ENCODE assay signal across 14 cellular contexts in the genomic region with DNA sequence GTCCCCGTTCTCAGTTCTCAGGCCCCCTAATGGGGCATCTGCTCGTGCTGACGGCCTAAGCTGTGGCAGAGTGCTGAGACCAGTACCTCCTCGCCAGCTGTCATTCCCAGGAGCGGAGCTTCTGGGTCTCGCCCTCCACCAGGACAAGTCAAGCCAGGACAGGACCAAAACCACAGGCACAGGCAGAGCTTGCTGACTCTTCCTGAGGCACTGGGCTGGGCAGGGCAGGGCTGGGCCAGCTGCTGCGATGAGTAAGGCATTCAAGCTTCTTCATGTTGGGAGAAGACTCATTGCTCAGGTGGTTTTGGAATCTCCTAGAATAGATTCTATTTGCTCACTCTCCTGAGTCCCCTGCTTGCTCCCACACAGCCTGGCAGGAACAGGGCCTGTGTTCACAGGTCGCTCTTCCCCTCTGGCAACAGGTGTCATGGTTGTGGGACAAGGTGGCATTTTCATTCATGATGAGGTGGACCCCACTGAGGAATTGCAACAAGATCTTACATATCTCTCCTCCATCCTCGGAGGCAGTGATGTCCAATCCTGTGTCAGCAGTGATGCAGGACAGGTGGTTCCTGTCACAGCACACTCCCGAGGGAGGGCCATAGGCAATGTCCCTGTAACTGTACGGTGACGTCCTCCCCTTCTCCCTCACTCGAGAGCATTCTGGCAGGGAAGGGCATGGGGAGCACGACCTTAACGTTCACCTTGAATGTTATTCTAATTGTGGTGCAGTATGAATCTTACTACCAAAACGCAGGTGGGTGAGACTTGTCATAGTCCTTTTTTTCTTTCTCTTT. TPM values are rescaled to one million over a fixed set of nuclear protein-coding genes. Genes with fewer than 3 reads are reported as not detected.
DNase-seq lines count a peak whose midpoint lies in the region; ATAC-seq, FAIRE-seq and TF ChIP-seq lines count a peak whose summit lies in the region.
"Had no signal": no experiment of that assay in that cellular context is flagged by ENCODE, and none has a peak within 500 bp of the region (broad histone marks: within the 10 kb centered on the region; RNA-seq: fewer than 3 reads in every experiment).

No MANE protein-coding gene starts in this region.

- CTCF ChIA-PET in H1 (lab: Charles Lee; ENCODE audit: partially characterized antibody) = interaction anchor here (0.6 to 10.0 kb wide), 5 partner anchors 14 to 650 kb away, joined by 3 to 75 read pairs (median 3); no protein-coding TSS in a partner anchor

- TF ChIP-seq RAD21 in H1 (IDR thresholded peaks at IDR 0.05 in 1 of 2, conservative IDR thresholded peaks at IDR 0.05 in 1 of 2; ENCODE audit: low read depth in 2 of 2, low read length in 2 of 2) = no peak

- no peaks in the 10 kb centered on the region for H3K23me2 ChIP-seq in H1 (ENCODE audit: low read depth, low read length)

- POLR2A ChIA-PET in H1 (lab: Charles Lee; ENCODE audit: partially characterized antibody) = no interaction called here

- no peak overlapping the region for H2BK15ac ChIP-seq in H1 (ENCODE audit: low read length)

- H2BK20ac ChIP-seq in H1 (ENCODE audit: low read length) = no peak overlapping the region; the same call in 1 of the 2 replicates

- TF ChIP-seq EP300 in H1 (IDR thresholded peaks at IDR 0.05; ENCODE audit: borderline replicate concordance in 1 of 2, low read depth in 2 of 2, low read length in 2 of 2) = no peak

- ATAC-seq in effector memory CD8-positive, alpha-beta T cell (replicated peaks) = no peak
- ATAC-seq in omental fat pad (ENCODE audit: low FRiP score) (no peak), HG03457 (IDR thresholded peaks at IDR 0.05; ENCODE audit: unreplicated experiment) (no peak)
- ATAC-seq: body of pancreas had no signal

- H4K8ac ChIP-seq in H1 (ENCODE audit: extremely low read depth, insufficient read depth, low read length) = no peak overlapping the region

- no peaks in the 10 kb centered on the region for H4K20me1 ChIP-seq in H1 (replicated peaks in 1 of 2; ENCODE audit: control insufficient read depth in 1 of 2, insufficient read depth in 2 of 2, low read length in 2 of 2)

- H2BK5ac ChIP-seq in H1 (ENCODE audit: low read depth, low read length) = no peak overlapping the region

- no peak overlapping the region for H3K4me2 ChIP-seq in H1 (ENCODE audit: insufficient read depth in 1 of 2, low read depth in 2 of 2, low read length in 2 of 2)

- H2BK120ac ChIP-seq in H1 (replicated peaks; ENCODE audit: low read depth, low read length) = no peak overlapping the region

- H3K56ac ChIP-seq in H1 (replicated peaks; ENCODE audit: insufficient read length, low read depth, low read length) = no peak overlapping the region

- H3K79me1 ChIP-seq in H1 (ENCODE audit: low read depth, low read length) = no peaks in the 10 kb centered on the region

- H3K36me3 Mint-ChIP-seq in effector memory CD8-positive, alpha-beta T cell (ENCODE audit: insufficient read depth) = peaks cover 23% of the 10 kb centered on the region

- H3K79me2 ChIP-seq in H1 (ENCODE audit: control insufficient read depth in 1 of 2, insufficient read depth in 2 of 2, low read length in 2 of 2) = no peaks in the 10 kb centered on the region

- H3K27ac ChIP-seq in H1 (ENCODE audit: low read depth, low read length) (no peak overlapping the region), prostate gland (no peak overlapping the region)
- H3K27ac ChIP-seq: body of pancreas, spleen had no signal

- no peak overlapping the region for H3K4ac ChIP-seq in H1 (replicated peaks; ENCODE audit: insufficient read length, low read depth, low read length)

- no peak overlapping the region for H4K91ac ChIP-seq in H1 (replicated peaks; ENCODE audit: insufficient read length, low read length)

- H3K14ac ChIP-seq in H1 (ENCODE audit: insufficient read length) = no peak overlapping the region

- no peak overlapping the region for H3K4me3 Mint-ChIP-seq in effector memory CD8-positive, alpha-beta T cell

- no peak overlapping the region for H4K5ac ChIP-seq in H1 (ENCODE audit: insufficient read length, low read depth, low read length)

- H3K4me1 Mint-ChIP-seq in effector memory CD8-positive, alpha-beta T cell (ENCODE audit: low read depth in 2 of 2) = no peaks in the 10 kb centered on the region

- H3K36me3 ChIP-seq in H1 (ENCODE audit: control insufficient read depth in 2 of 4, insufficient read depth in 4 of 4, low read length in 3 of 4) (no peaks in the 10 kb centered on the region), prostate gland (no peaks in the 10 kb centered on the region)
- H3K36me3 ChIP-seq: BE2C had no signal

- H3K23ac ChIP-seq in H1 (ENCODE audit: insufficient read length) = no peak overlapping the region

- H3K4me1 ChIP-seq in H1 (replicated peaks in 1 of 4; ENCODE audit: control insufficient read depth in 3 of 4, insufficient read depth in 4 of 4, low read length in 3 of 4) (peaks cover 0 to 8% (median 1%) of the 10 kb centered on the region in 4 experiments; a peak in 1 of 7 replicates), prostate gland (replicated peaks) (no peaks in the 10 kb centered on the region)
- H3K4me1 ChIP-seq: body of pancreas, spleen had no signal

- no peak overlapping the region for H2AFZ ChIP-seq in H1 (ENCODE audit: low read length)

- TF ChIP-seq CTCF in H1 (IDR thresholded peaks at IDR 0.05; ENCODE audit: control extremely low read depth in 1 of 3, insufficient read depth in 1 of 3, low read depth in 1 of 3, low read length in 3 of 3) (no peak), prostate gland (IDR thresholded peaks at IDR 0.05) (no peak), omental fat pad (IDR thresholded peaks at IDR 0.05) (no peak)

- H3K9me3 ChIP-seq in H1 (ENCODE audit: insufficient read depth in 2 of 2, low read depth in 1 of 2, low read length in 1 of 2) = no peaks in the 10 kb centered on the region
- no peaks in the 10 kb centered on the region for H3K9me3 ChIP-seq in prostate gland
- H3K9me3 ChIP-seq: BE2C, body of pancreas, spleen had no signal

- no peak overlapping the region for H2AK5ac ChIP-seq in H1 (ENCODE audit: low read depth, low read length)

- 87% methylated on average over 16 of the region's 16 CpGs; no CpG with 5 or more reads in 1 of the 2 experiments for WGBS in H1 (ENCODE audit: extremely low coverage in 1 of 2, insufficient coverage in 1 of 2, insufficient read length in 1 of 2, insufficient replicate concordance in 2 of 2, low coverage in 1 of 2, low lambda C conversion rate in 2 of 2, missing lambda C conversion rate in 1 of 2), 2 experiments
- WGBS in prostate gland = 78% methylated on average over 14 of the region's 16 CpGs

- H2BK12ac ChIP-seq in H1 (ENCODE audit: low read depth, low read length) = peak overlapping the region; percentile 53; the same call in 1 of the 2 replicates

- H3K27me3 ChIP-seq in H1 (replicated peaks in 1 of 4; ENCODE audit: control insufficient read depth in 3 of 4, extremely low read depth in 1 of 4, insufficient read depth in 3 of 4, low read length in 3 of 4) (no peaks in the 10 kb centered on the region), prostate gland (replicated peaks; ENCODE audit: insufficient read depth) (no peaks in the 10 kb centered on the region)
- H3K27me3 ChIP-seq: BE2C, body of pancreas, spleen had no signal

- H3K4me3 ChIP-seq in H1 (ENCODE audit: extremely low read depth in 1 of 4, insufficient read depth in 2 of 4, low read depth in 3 of 4, low read length in 4 of 4) = no peak overlapping the region
- no peak overlapping the region for H3K4me3 ChIP-seq in prostate gland
- H3K4me3 ChIP-seq: body of pancreas, spleen had no signal

- no peak for FAIRE-seq in H1 (lab: Jason Lieb, UNC)

- no peak overlapping the region for H3K18ac ChIP-seq in H1 (ENCODE audit: extremely low read depth, low read length)

- no peaks in the 10 kb centered on the region for H3K9me3 Mint-ChIP-seq in effector memory CD8-positive, alpha-beta T cell

- no peak overlapping the region for H3K9ac ChIP-seq in H1 (replicated peaks in 1 of 4; ENCODE audit: extremely low read depth in 1 of 4, low read depth in 3 of 4, low read length in 3 of 4)

- intact Hi-C loops in prostate gland (cut with DNase I) = no loop called here

- no peaks in the 10 kb centered on the region for H3K27me3 Mint-ChIP-seq in effector memory CD8-positive, alpha-beta T cell

- DNase-seq in DMS 273 (lab: John Stamatoyannopoulos, UW; ENCODE audit: unreplicated experiment) (peak; percentile 79), LHCN-M2 (ENCODE audit: low read depth) (peak; percentile 96), H1 (ENCODE audit: low read depth in 1 of 2, low spot score in 2 of 2) (no peak), prostate gland (ENCODE audit: low spot score) (peak; percentile 36), omental fat pad (ENCODE audit: low spot score) (no peak), activated T-cell treated with anti-CD3 and anti-CD28 coated beads for 4 hours (no peak)
- no peak for DNase-seq in effector memory CD8-positive, alpha-beta T cell
- DNase-seq: BE2C, body of pancreas, DMS79, NCI-H2081, nucleus accumbens, spleen had no signal

- peak overlapping the region in 1 of 2 donors; percentile 55 for H3K27ac Mint-ChIP-seq in effector memory CD8-positive, alpha-beta T cell

- no peak for TF ChIP-seq POLR2A in H1 (IDR thresholded peaks at IDR 0.05; ENCODE audit: control extremely low read depth in 1 of 2, low read depth in 2 of 2, low read length in 2 of 2)
- TF ChIP-seq POLR2A in prostate gland (IDR thresholded peaks at IDR 0.05) = no peak

RNA-seq across cellular contexts. Expression of a gene that starts 17.0 kb away (rescaled TPM):
- total RNA-seq in LHCN-M2 (2014; rRNA removed) = 12.8 and 18.4 TPM in 2 replicates
- polyA plus RNA-seq in LHCN-M2 (2012) = 21.1 TPM
- 15.3 and 16.3 TPM in 2 replicates for total RNA-seq in H1 (2021; fragmentation: NEBNext Ultra II Directional; extraction: Animal tissue kit (Norgen Biotek cat#: 25700))
- 5.4 and 7.9 TPM in 2 replicates for polyA plus RNA-seq in H1 (2011; rRNA removed)
- polyA plus RNA-seq in H1 (2011; cell fraction: cytosol; rRNA removed) = 8.8 TPM
- 18.7 TPM for polyA plus RNA-seq in H1 (2011; cell fraction: nucleus; rRNA removed)
- polyA plus RNA-seq in H1 (2012, experiment 1 of 2) = 7.5 to 10.9 TPM (median 9.6 TPM) in 4 replicates
- 5.7 TPM for polyA plus RNA-seq in H1 (2012, experiment 2 of 2)
- polyA plus RNA-seq in H1 (2013, experiment 1 of 2) = 6.2 TPM
- 6.0 TPM for polyA plus RNA-seq in H1 (2013, experiment 2 of 2)
- 5.6 TPM in 2 replicates for polyA minus RNA-seq in H1 (2011; rRNA and poly(A)+ RNA removed)
- polyA minus RNA-seq in H1 (2011; cell fraction: cytosol; rRNA and poly(A)+ RNA removed) = 7.1 TPM
- polyA minus RNA-seq in H1 (2011; cell fraction: nucleus; rRNA and poly(A)+ RNA removed) = 4.9 TPM
- 10 to 100 TPM; 14.2 to 26.4 TPM for total RNA-seq in prostate gland
- total RNA-seq in omental fat pad = 10 to 100 TPM; 21.0 to 36.3 (median 22.5) TPM

RNA-seq across cellular contexts. Expression of a gene that starts 45.6 kb away (rescaled TPM):
- total RNA-seq in LHCN-M2 (2014; rRNA removed) (33.0 and 37.9 TPM in 2 replicates), prostate gland (10 to 100 TPM; 15.5 to 42.7 TPM), omental fat pad (10 to 100 TPM; 15.4 to 44.7 (median 21.1) TPM)
- 18.6 TPM for polyA plus RNA-seq in LHCN-M2 (2012)
- 10.3 and 12.4 TPM in 2 replicates for total RNA-seq in H1 (2021; fragmentation: NEBNext Ultra II Directional; extraction: Animal tissue kit (Norgen Biotek cat#: 25700))
- 8.3 and 10.1 TPM in 2 replicates for polyA plus RNA-seq in H1 (2011; rRNA removed)
- 13.3 TPM for polyA plus RNA-seq in H1 (2011; cell fraction: cytosol; rRNA removed)
- 7.8 TPM for polyA plus RNA-seq in H1 (2011; cell fraction: nucleus; rRNA removed)
- polyA plus RNA-seq in H1 (2012, experiment 1 of 2) = 11.8 to 13.7 TPM (median 12.4 TPM) in 4 replicates
- polyA plus RNA-seq in H1 (2012, experiment 2 of 2) = 2.3 TPM
- polyA plus RNA-seq in H1 (2013, experiment 1 of 2) = 10.1 TPM
- polyA plus RNA-seq in H1 (2013, experiment 2 of 2) = 10.0 TPM
- 12.7 and 13.0 TPM in 2 replicates for polyA minus RNA-seq in H1 (2011; rRNA and poly(A)+ RNA removed)
- 6.7 TPM for polyA minus RNA-seq in H1 (2011; cell fraction: cytosol; rRNA and poly(A)+ RNA removed)
- polyA minus RNA-seq in H1 (2011; cell fraction: nucleus; rRNA and poly(A)+ RNA removed) = 7.5 TPM

Comparison
In these comparisons a context has a peak if more than half of its experiments do, and no peak if none do; other contexts are left out.
1. DNase-seq: peak in DMS 273 (single experiment), LHCN-M2 (single experiment) and prostate gland (single experiment); none in H1 (0 of 2), effector memory CD8-positive, alpha-beta T cell (0 of 3), omental fat pad (single experiment) and activated T-cell treated with anti-CD3 and anti-CD28 coated beads for 4 hours (single experiment).